In genomic region chr11:16184588-16184987, GRCh38 we compare ENCODE assay signal across 10 cellular contexts.
DNase-seq lines count a peak whose midpoint lies in the region; ATAC-seq, FAIRE-seq and TF ChIP-seq lines count a peak whose summit lies in the region.
"Had no signal": no experiment of that assay in that cellular context is flagged by ENCODE, and none has a peak within 500 bp of the region (broad histone marks: within the 10 kb centered on the region; RNA-seq: fewer than 3 reads in every experiment).

No MANE protein-coding gene starts in this region.

- no peaks in the 10 kb centered on the region for H3K27me3 ChIP-seq in endothelial cell of umbilical vein (ENCODE audit: control insufficient read depth in 2 of 2, insufficient read depth in 2 of 2, low read length in 2 of 2)
- H3K27me3 ChIP-seq in thyroid gland: no peaks in the 10 kb centered on the region
- H3K27me3 ChIP-seq: Peyer's patch had no signal

- TF ChIP-seq POLR2A in endothelial cell of umbilical vein (IDR thresholded peaks at IDR 0.05; ENCODE audit: low read depth, low read length): no peak
- no peak for TF ChIP-seq POLR2A in thyroid gland (IDR thresholded peaks at IDR 0.05)

- H3K79me2 ChIP-seq in endothelial cell of umbilical vein (ENCODE audit: control insufficient read depth, insufficient read depth, low read length): no peaks in the 10 kb centered on the region

- TF ChIP-seq CTCF in endothelial cell of umbilical vein (IDR thresholded peaks at IDR 0.05; ENCODE audit: extremely low read depth in 1 of 2, insufficient read depth in 1 of 2, low read depth in 1 of 2, low read length in 2 of 2) (no peak), omental fat pad (IDR thresholded peaks at IDR 0.05) (no peak), thyroid gland (IDR thresholded peaks at IDR 0.05) (no peak)

- H3K4me3 ChIP-seq in endothelial cell of umbilical vein (replicated peaks in 1 of 3; ENCODE audit: insufficient read depth in 1 of 3, low read depth in 1 of 3, low read length in 3 of 3): no peak overlapping the region
- H3K4me3 ChIP-seq in thyroid gland (replicated peaks in 1 of 3): no peak overlapping the region
- H3K4me3 ChIP-seq: Peyer's patch had no signal

- dilution Hi-C loops in endothelial cell of umbilical vein (cut with MboI; ENCODE audit: extremely low pct_ligation_motif_present, low sequenced_read_pairs): no loop called here

- H3K9me3 ChIP-seq in endothelial cell of umbilical vein (replicated peaks; ENCODE audit: control insufficient read depth, insufficient read depth, low read length) (no peaks in the 10 kb centered on the region), thyroid gland (no peaks in the 10 kb centered on the region)
- H3K9me3 ChIP-seq: Peyer's patch had no signal

- H3K9ac ChIP-seq in endothelial cell of umbilical vein (replicated peaks; ENCODE audit: extremely low read depth, insufficient read depth, low read length): no peak overlapping the region

- POLR2A ChIA-PET in endothelial cell of umbilical vein (lab: Charles Lee): no interaction called here

- no peak overlapping the region for H3K27ac ChIP-seq in endothelial cell of umbilical vein (ENCODE audit: insufficient read depth, low read depth, low read length)
- H3K27ac ChIP-seq in thyroid gland: no peak overlapping the region

- H3K36me3 ChIP-seq in endothelial cell of umbilical vein (ENCODE audit: control insufficient read depth in 2 of 2, extremely low read depth in 1 of 2, insufficient read depth in 2 of 2, low read length in 2 of 2): no peaks in the 10 kb centered on the region
- H3K36me3 ChIP-seq in thyroid gland: no peaks in the 10 kb centered on the region
- H3K36me3 ChIP-seq: Peyer's patch had no signal

- peaks cover 4% of the 10 kb centered on the region for H3K4me1 ChIP-seq in endothelial cell of umbilical vein (ENCODE audit: control insufficient read depth, extremely low read depth, insufficient read depth, low read length)
- no peaks in the 10 kb centered on the region for H3K4me1 ChIP-seq in thyroid gland

- BruUV-seq in endothelial cell of umbilical vein (replicated peaks; lab: Mats Ljungman, UMichigan): no TSS peak

- 38 to 48% methylated on average over 1 of the region's 1 CpG for WGBS in thyroid gland, 2 donors

- CTCF ChIA-PET in endothelial cell of umbilical vein (lab: Charles Lee): interaction anchor here (0.8 to 2.6 kb wide), 6 partner anchors 10 to 244 kb away, joined by 3 to 7 read pairs (median 4); no protein-coding TSS in a partner anchor

- no peaks in the 10 kb centered on the region for H3K9me1 ChIP-seq in endothelial cell of umbilical vein (replicated peaks; ENCODE audit: control insufficient read depth, extremely low read depth, insufficient read depth, low read length)

- peak; percentile 91 for DNase-seq in EH (ENCODE audit: low read depth)
- peak; percentile 69 for DNase-seq in NCI-H69 (lab: John Stamatoyannopoulos, UW)
- peak; percentile 40 for DNase-seq in endothelial cell of umbilical vein (ENCODE audit: low read depth, low spot score)
- DNase-seq in omental fat pad (ENCODE audit: low spot score): no peak
- no peak for DNase-seq in thyroid gland
- DNase-seq in T-helper 2 cell: no peak
- no peak for DNase-seq in cardiac septum (ENCODE audit: low spot score)
- DNase-seq in cerebellar nuclear complex (lab: John Stamatoyannopoulos, UW): no peak

- ATAC-seq in omental fat pad (ENCODE audit: low FRiP score): peak; percentile 90
- ATAC-seq: stimulated activated effector memory CD8-positive, alpha-beta T cell treated with anti-CD3 and anti-CD28 coated beads, Interleukin-12 subunit alpha, Interleukin-12 subunit beta, amount 100 ng/mL, for 72 hours had no signal

- H4K20me1 ChIP-seq in endothelial cell of umbilical vein (replicated peaks; ENCODE audit: control insufficient read depth, extremely low read depth, insufficient read depth, low read length): no peaks in the 10 kb centered on the region

- intact Hi-C loops in endothelial cell of umbilical vein (cut with micrococcal nuclease): no loop called here
- intact Hi-C loops in thyroid gland (cut with DNase I): no loop called here
- intact Hi-C loops in cardiac septum (cut with DNase I): no loop called here

- no peak overlapping the region for H3K4me2 ChIP-seq in endothelial cell of umbilical vein (ENCODE audit: insufficient read depth, low read length)

- H2AFZ ChIP-seq in endothelial cell of umbilical vein (ENCODE audit: low read depth, low read length): no peak overlapping the region

- peak; percentile 4 for FAIRE-seq in endothelial cell of umbilical vein (lab: Jason Lieb, UNC)

TF ChIP-seq in endothelial cell of umbilical vein, 7 proteins besides CTCF, POLR2A, EP300 and RAD21:
- TF ChIP-seq POLR2AphosphoS5 (IDR thresholded peaks at IDR 0.05; ENCODE audit: insufficient read depth, low read depth, low read length) (no peak), MYC (IDR thresholded peaks at IDR 0.05; ENCODE audit: low read depth, low read length) (no peak), GATA2 (IDR thresholded peaks at IDR 0.05; ENCODE audit: insufficient read depth, insufficient read length, low read depth, low read length) (no peak), FOS (IDR thresholded peaks at IDR 0.05; ENCODE audit: borderline replicate concordance, insufficient read depth, low read length) (peak; percentile 39), JUN (IDR thresholded peaks at IDR 0.05; ENCODE audit: borderline replicate concordance, insufficient read depth, insufficient read length, low read depth) (peak; percentile 44), EZH2 (IDR thresholded peaks at IDR 0.05; ENCODE audit: borderline replicate concordance, low read depth, low read length, severe bottlenecking) (no peak), MAX (IDR thresholded peaks at IDR 0.05; ENCODE audit: insufficient read depth, insufficient read length) (no peak)
TF ChIP-seq in endothelial cell of umbilical vein: peak in this region for 2.

Comparison
In these comparisons a context has a peak if more than half of its experiments do, and no peak if none do; other contexts are left out.
1. DNase-seq: peak in EH (single experiment), NCI-H69 (single experiment) and endothelial cell of umbilical vein (single experiment); none in omental fat pad (single experiment), thyroid gland (0 of 2), T-helper 2 cell (0 of 5), cardiac septum (single experiment) and cerebellar nuclear complex (0 of 2).